16 cellular contexts compared by ENCODE assay signal in genomic region chr1:32680642-32681041, GRCh38. TPM values are rescaled to one million over a fixed set of nuclear protein-coding genes. Genes with fewer than 3 reads are reported as not detected.
DNase-seq lines count a peak whose midpoint lies in the region; ATAC-seq and TF ChIP-seq lines count a peak whose summit lies in the region.
"Had no signal": no experiment of that assay in that cellular context is flagged by ENCODE, and none has a peak within 500 bp of the region (broad histone marks: within the 10 kb centered on the region; RNA-seq: fewer than 3 reads in every experiment).

No MANE protein-coding gene starts in this region.

- no peaks in the 10 kb centered on the region for H3K9me3 Mint-ChIP-seq in activated CD4-positive, alpha-beta T cell treated with anti-CD3 and anti-CD28 coated beads for 36 hours (ENCODE audit: low read depth)
- H3K9me3 Mint-ChIP-seq in natural killer cell, result no peaks in the 10 kb centered on the region
- no peaks in the 10 kb centered on the region for H3K9me3 Mint-ChIP-seq in natural killer cell treated with Interleukin-12 subunit alpha and Interleukin-12 subunit beta and Interleukin-15 and Interleukin-18, amount 100 ng/mL, for 72 hours
- H3K9me3 Mint-ChIP-seq: CD14-positive monocyte had no signal

- TF ChIP-seq POLR2A in thyroid gland (IDR thresholded peaks at IDR 0.05), result no peak

- peaks cover 65% of the 10 kb centered on the region for H3K36me3 Mint-ChIP-seq in activated CD4-positive, alpha-beta T cell treated with anti-CD3 and anti-CD28 coated beads for 36 hours (ENCODE audit: low read depth)
- H3K36me3 Mint-ChIP-seq in natural killer cell, result peaks cover 16% of the 10 kb centered on the region
- peaks cover 27% of the 10 kb centered on the region for H3K36me3 Mint-ChIP-seq in natural killer cell treated with Interleukin-12 subunit alpha and Interleukin-12 subunit beta and Interleukin-15 and Interleukin-18, amount 100 ng/mL, for 72 hours

- POLR2A ChIA-PET in activated CD4-positive, alpha-beta T cell treated with anti-CD3 and anti-CD28 coated beads for 36 hours (lab: Charles Lee), result no interaction called here

- H3K4me1 ChIP-seq in mucosa of descending colon (ENCODE audit: low read depth), result peaks cover 26% of the 10 kb centered on the region
- peaks cover 14 to 27% of the 10 kb centered on the region in 2 donors for H3K4me1 ChIP-seq in thyroid gland

- no peak for DNase-seq in activated CD4-positive, alpha-beta T cell treated with anti-CD3 and anti-CD28 coated beads for 36 hours
- DNase-seq in activated CD4-positive, alpha-beta T cell treated with anti-CD3 and anti-CD28 coated beads for 1 hour, result no peak
- no peak for DNase-seq in natural killer cell
- DNase-seq in natural killer cell treated with Interleukin-12 subunit alpha and Interleukin-12 subunit beta and Interleukin-15 and Interleukin-18, amount 100 ng/mL, for 72 hours (ENCODE audit: low spot score), result no peak
- DNase-seq in mucosa of descending colon, result no peak
- DNase-seq in thyroid gland, result no peak
- DNase-seq in globus pallidus (ENCODE audit: low spot score), result no peak
- DNase-seq in sciatic nerve (ENCODE audit: low spot score), result no peak
- DNase-seq: DMS79 treated with DMSO at 0.1 percent for 48 hours, NCI-H1417, NCI-H187 treated with DMSO at 0.1 percent for 48 hours, NCI-H226, NCI-H524 had no signal

- no peaks in the 10 kb centered on the region for H3K27me3 ChIP-seq in thyroid gland

- no peaks in the 10 kb centered on the region for H3K27me3 Mint-ChIP-seq in activated CD4-positive, alpha-beta T cell treated with anti-CD3 and anti-CD28 coated beads for 36 hours
- no peaks in the 10 kb centered on the region for H3K27me3 Mint-ChIP-seq in natural killer cell (ENCODE audit: low read depth in 2 of 2)
- no peaks in the 10 kb centered on the region for H3K27me3 Mint-ChIP-seq in natural killer cell treated with Interleukin-12 subunit alpha and Interleukin-12 subunit beta and Interleukin-15 and Interleukin-18, amount 100 ng/mL, for 72 hours

- H3K27ac ChIP-seq in thyroid gland, result peak overlapping the region in 2 of 3 donors; percentile 4 to 14
- H3K27ac ChIP-seq: 22Rv1, KMS-11 had no signal

- intact Hi-C loops in activated CD4-positive, alpha-beta T cell treated with anti-CD3 and anti-CD28 coated beads for 36 hours (cut with DNase I, micrococcal nuclease), result loop anchor here in 1 of 2 experiments (10.0 kb wide), 1 partner anchor 156 kb away; no protein-coding TSS in a partner anchor
- intact Hi-C loops in natural killer cell (cut with micrococcal nuclease), result no loop called here
- intact Hi-C loops in mucosa of descending colon (cut with DNase I, micrococcal nuclease), result no loop called here
- intact Hi-C loops in thyroid gland (cut with DNase I), result no loop called here
- intact Hi-C loops in sciatic nerve (cut with DNase I), result no loop called here

- H3K9me3 ChIP-seq in mucosa of descending colon (no peaks in the 10 kb centered on the region), thyroid gland (no peaks in the 10 kb centered on the region)

- ATAC-seq in activated CD4-positive, alpha-beta T cell treated with anti-CD3 and anti-CD28 coated beads for 36 hours, result no peak
- ATAC-seq in natural killer cell (no peak), mucosa of descending colon (peak; percentile 58), sciatic nerve (no peak)
- ATAC-seq in natural killer cell treated with Interleukin-12 subunit alpha and Interleukin-12 subunit beta and Interleukin-15 and Interleukin-18, amount 100 ng/mL, for 72 hours, result no peak

- 95 to 98% methylated on average over 1 of the region's 1 CpG for WGBS in thyroid gland, 2 donors

- peak overlapping the region; percentile 15 for H3K27ac Mint-ChIP-seq in activated CD4-positive, alpha-beta T cell treated with anti-CD3 and anti-CD28 coated beads for 36 hours
- peak overlapping the region; percentile 14 to 49 for H3K27ac Mint-ChIP-seq in natural killer cell
- H3K27ac Mint-ChIP-seq in natural killer cell treated with Interleukin-12 subunit alpha and Interleukin-12 subunit beta and Interleukin-15 and Interleukin-18, amount 100 ng/mL, for 72 hours, result no peak overlapping the region

- CTCF ChIA-PET in activated CD4-positive, alpha-beta T cell treated with anti-CD3 and anti-CD28 coated beads for 36 hours (lab: Charles Lee), result no interaction called here

- no peak overlapping the region for H3K4me3 Mint-ChIP-seq in activated CD4-positive, alpha-beta T cell treated with anti-CD3 and anti-CD28 coated beads for 36 hours
- H3K4me3 Mint-ChIP-seq in natural killer cell, result no peak overlapping the region
- H3K4me3 Mint-ChIP-seq in natural killer cell treated with Interleukin-12 subunit alpha and Interleukin-12 subunit beta and Interleukin-15 and Interleukin-18, amount 100 ng/mL, for 72 hours, result no peak overlapping the region
- H3K4me3 Mint-ChIP-seq: CD14-positive monocyte had no signal

- H3K4me1 Mint-ChIP-seq in activated CD4-positive, alpha-beta T cell treated with anti-CD3 and anti-CD28 coated beads for 36 hours, result peaks cover 13% of the 10 kb centered on the region
- no peaks in the 10 kb centered on the region for H3K4me1 Mint-ChIP-seq in natural killer cell
- peaks cover 0 to 9% of the 10 kb centered on the region in 2 donors for H3K4me1 Mint-ChIP-seq in natural killer cell treated with Interleukin-12 subunit alpha and Interleukin-12 subunit beta and Interleukin-15 and Interleukin-18, amount 100 ng/mL, for 72 hours (ENCODE audit: low read depth in 2 of 2)
- H3K4me1 Mint-ChIP-seq: CD14-positive monocyte had no signal

- no peak overlapping the region for H3K4me3 ChIP-seq in mucosa of descending colon
- H3K4me3 ChIP-seq in thyroid gland (replicated peaks in 1 of 3), result no peak overlapping the region

- TF ChIP-seq CTCF in natural killer cell (IDR thresholded peaks at IDR 0.05) (no peak), mucosa of descending colon (IDR thresholded peaks at IDR 0.05) (no peak), thyroid gland (IDR thresholded peaks at IDR 0.05) (no peak)

- H3K36me3 ChIP-seq in mucosa of descending colon (ENCODE audit: low read depth) (peaks cover 2% of the 10 kb centered on the region), thyroid gland (peaks cover 9 to 18% of the 10 kb centered on the region in 2 donors)

RNA-seq across cellular contexts. Expression of gene SYNC, which starts 21.9 kb away (rescaled TPM):
- total RNA-seq in activated CD4-positive, alpha-beta T cell treated with anti-CD3 and anti-CD28 coated beads for 36 hours, result not detected
- total RNA-seq in natural killer cell, result not detected
- total RNA-seq in natural killer cell treated with Interleukin-12 subunit alpha and Interleukin-12 subunit beta and Interleukin-15 and Interleukin-18, amount 100 ng/mL, for 72 hours, result not detected
- 10 to 100 TPM; 14.3 to 19.2 (median 14.6) TPM for total RNA-seq in mucosa of descending colon
- total RNA-seq in thyroid gland, result 10 to 100 TPM in 1 of 4 donors, 1 to 10 TPM in 3; 7.3 to 13.7 (median 7.7) TPM
- 9.1 TPM for total RNA-seq in sciatic nerve

RNA-seq across cellular contexts. Expression of gene RBBP4, which starts 29.6 kb away (rescaled TPM):
- total RNA-seq in activated CD4-positive, alpha-beta T cell treated with anti-CD3 and anti-CD28 coated beads for 36 hours, result 100 to 1,000 TPM; 323 to 331 TPM
- 100 to 1,000 TPM; 199 to 241 (median 224) TPM for total RNA-seq in natural killer cell
- total RNA-seq in natural killer cell treated with Interleukin-12 subunit alpha and Interleukin-12 subunit beta and Interleukin-15 and Interleukin-18, amount 100 ng/mL, for 72 hours, result 100 to 1,000 TPM; 228 to 244 TPM
- total RNA-seq in mucosa of descending colon, result 100 to 1,000 TPM; 120 to 156 (median 136) TPM
- 100 to 1,000 TPM; 100 to 172 (median 138) TPM for total RNA-seq in thyroid gland
- total RNA-seq in sciatic nerve, result 125 TPM

RNA-seq across cellular contexts. Expression of gene ZBTB8OS, which starts 30.3 kb away (rescaled TPM):
- total RNA-seq in activated CD4-positive, alpha-beta T cell treated with anti-CD3 and anti-CD28 coated beads for 36 hours, result 10 to 100 TPM; 61.2 to 63.5 TPM
- 10 to 100 TPM; 46.1 to 62.2 (median 55.6) TPM for total RNA-seq in natural killer cell
- 10 to 100 TPM; 51.6 to 58.3 TPM for total RNA-seq in natural killer cell treated with Interleukin-12 subunit alpha and Interleukin-12 subunit beta and Interleukin-15 and Interleukin-18, amount 100 ng/mL, for 72 hours
- total RNA-seq in mucosa of descending colon, result 10 to 100 TPM; 40.4 to 45.4 (median 40.9) TPM
- 10 to 100 TPM; 28.3 to 43.4 (median 34.9) TPM for total RNA-seq in thyroid gland
- 39.9 TPM for total RNA-seq in sciatic nerve

Comparison
In these comparisons a context has a peak if more than half of its experiments do, and no peak if none do; other contexts are left out.
1. H3K27ac Mint-ChIP-seq: peak in activated CD4-positive, alpha-beta T cell treated with anti-CD3 and anti-CD28 coated beads for 36 hours (single experiment) and natural killer cell (2 of 2); none in natural killer cell treated with Interleukin-12 subunit alpha and Interleukin-12 subunit beta and Interleukin-15 and Interleukin-18, amount 100 ng/mL, for 72 hours (0 of 2).